ENCODE assay signal across 1 cellular context in the genomic region with DNA sequence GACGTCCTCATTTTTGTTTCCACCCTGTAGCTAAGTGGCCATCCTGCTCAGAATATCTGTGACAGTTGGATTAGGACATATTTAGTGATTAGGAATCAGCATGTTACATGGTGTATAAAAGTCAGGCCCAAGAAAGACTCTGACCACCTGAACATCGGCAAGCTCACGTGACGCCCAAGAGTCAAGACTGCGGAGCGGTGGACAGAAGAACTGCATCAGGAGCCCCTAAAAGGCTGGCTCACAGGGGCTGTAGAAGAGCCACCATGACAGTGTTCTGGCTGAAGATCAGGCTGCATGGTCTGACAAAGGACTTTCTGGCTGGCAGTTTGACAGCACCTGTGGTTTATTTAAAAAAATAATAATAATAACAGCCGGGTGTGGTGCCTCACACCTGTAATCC.
TF ChIP-seq lines count a peak whose summit lies in the region.

No MANE protein-coding gene starts in this region.

TF ChIP-seq in IMR-90, 13 proteins besides CTCF, POLR2A, EP300 and RAD21:
- TF ChIP-seq USF2 (IDR thresholded peaks at IDR 0.05; ENCODE audit: low read depth, low read length) (no peak), NFE2L2 (IDR thresholded peaks at IDR 0.05; ENCODE audit: low read depth, low read length) (no peak), FOS (IDR thresholded peaks at IDR 0.05; ENCODE audit: low read depth, low read length) (no peak), SMC3 (IDR thresholded peaks at IDR 0.05; ENCODE audit: low read depth, low read length) (no peak), BHLHE40 (IDR thresholded peaks at IDR 0.05; ENCODE audit: low read depth, low read length) (no peak)
